Comparison of ENCODE assay signal across 35 cellular contexts in genomic region chr9:135732569-135733257, GRCh38. TPM values are rescaled to one million over a fixed set of nuclear protein-coding genes. Genes with fewer than 3 reads are reported as not detected.
"Had no signal": no experiment of that assay in that cellular context is flagged by ENCODE, and none has a peak within 500 bp of the region (broad histone marks: within the 10 kb centered on the region; RNA-seq: fewer than 3 reads in every experiment).

No MANE protein-coding gene starts in this region.

- ATAC-seq: activated CD8-positive, alpha-beta T cell treated with anti-CD3 and anti-CD28 coated beads for 36 hours; activated T-cell treated with anti-CD3 and anti-CD28 coated beads, Interleukin-2, amount 50 U/mL, for 4 hours; activated T-helper 17 cell treated with anti-CD3 and anti-CD28 coated beads, Interleukin-2, amount 50 U/mL, for 72 hours; effector memory CD8-positive, alpha-beta T cell; gastrocnemius medialis; pancreas; sciatic nerve; stimulated activated naive CD8-positive, alpha-beta T cell treated with anti-CD3 and anti-CD28 coated beads, Interleukin-15, Interleukin-2, amounts not matched to agents 100 U/mL and 50 U/mL, for 24 hours; WTC11 had no signal

- H3K4me1 ChIP-seq: gastrocnemius medialis, left ventricle myocardium inferior, pancreas, prostate gland, transverse colon had no signal

- H3K9me3 ChIP-seq: gastrocnemius medialis, pancreas, prostate gland, testis, transverse colon had no signal

- H3K27ac ChIP-seq: brain microvascular endothelial cell, gastrocnemius medialis, left ventricle myocardium inferior, pancreas, prostate gland, skin epidermis, testis, transverse colon had no signal

- H3K36me3 ChIP-seq: brain microvascular endothelial cell, gastrocnemius medialis, left ventricle myocardium inferior, pancreas, prostate gland, transverse colon had no signal

- H3K27me3 ChIP-seq: pancreas, testis had no signal

- H3K4me3 ChIP-seq: gastrocnemius medialis, left ventricle myocardium inferior, lung, pancreas, prostate gland, skin epidermis, testis, transverse colon had no signal

- DNase-seq: activated CD4-positive, alpha-beta T cell treated with anti-CD3 and anti-CD28 coated beads for 1 hour; activated CD4-positive, alpha-beta T cell treated with anti-CD3 and anti-CD28 coated beads, Interleukin-2, amount 10 ng/mL, durations not matched to agents 7 days and 5 days; activated CD8-positive, alpha-beta T cell treated with anti-CD3 and anti-CD28 coated beads for 36 hours; activated gamma-delta T cell treated with Interleukin-2 at 50 U/mL for 16 hours; activated naive CD4-positive, alpha-beta T cell treated with anti-CD3 and anti-CD28 coated beads, Interleukin-2, amount 50 U/mL, for 16 hours; activated T-cell treated with anti-CD3 and anti-CD28 coated beads, Interleukin-2, amount 50 U/mL, for 4 hours; amniotic stem cell; brain microvascular endothelial cell; cortex of kidney; effector memory CD8-positive, alpha-beta T cell; erythroblast; gastrocnemius medialis; glutamatergic neuron; islet precursor cell; left ventricle myocardium inferior; mesendoderm; nephron progenitor cell; pancreas; retina; stimulated activated CD4-positive, alpha-beta T cell treated with anti-CD3 and anti-CD28 coated beads, Interleukin-12 subunit alpha, Interleukin-12 subunit beta, amount 100 ng/mL, for 4 hours; stimulated activated CD4-positive, alpha-beta T cell treated with anti-CD3 and anti-CD28 coated beads, Interleukin-4, amount 100 ng/mL, for 1 hour; stimulated activated naive CD8-positive, alpha-beta T cell treated with anti-CD3 and anti-CD28 coated beads, Interleukin-15, Interleukin-2, amounts not matched to agents 100 U/mL and 50 U/mL, for 24 hours; testis; transverse colon had no signal

RNA-seq across cellular contexts. Expression of gene KCNT1, which starts 30.7 kb away (rescaled TPM):
- total RNA-seq: activated CD8-positive, alpha-beta T cell treated with anti-CD3 and anti-CD28 coated beads for 36 hours; activated T-helper 17 cell treated with anti-CD3 and anti-CD28 coated beads, Interleukin-2, amount 50 U/mL, for 72 hours; astrocyte had no signal

RNA-seq across cellular contexts. Expression of gene SOHLH1, which starts 33.4 kb away (rescaled TPM):
- total RNA-seq: activated CD4-positive, alpha-beta T cell treated with anti-CD3 and anti-CD28 coated beads, Interleukin-2, amount 10 ng/mL, durations not matched to agents 7 days and 5 days; activated CD8-positive, alpha-beta T cell treated with anti-CD3 and anti-CD28 coated beads for 36 hours; activated T-cell treated with anti-CD3 and anti-CD28 coated beads, Interleukin-2, amount 50 U/mL, for 4 hours; activated T-helper 17 cell treated with anti-CD3 and anti-CD28 coated beads, Interleukin-2, amount 50 U/mL, for 72 hours; astrocyte; cardiac septum; cerebellum; gastrocnemius medialis; left ventricle myocardium inferior; lung; mononuclear cell; myocyte; pancreas; sciatic nerve; transverse colon; WTC11 had no signal
